Comparison of ENCODE assay signal across 24 cellular contexts in genomic region chr10:12403119-12403518, GRCh38. TPM values are rescaled to one million over a fixed set of nuclear protein-coding genes. Genes with fewer than 3 reads are reported as not detected.
"Had no signal": no experiment of that assay in that cellular context is flagged by ENCODE, and none has a peak within 500 bp of the region (broad histone marks: within the 10 kb centered on the region; RNA-seq: fewer than 3 reads in every experiment).

No MANE protein-coding gene starts in this region.

- H3K9me3 ChIP-seq: body of pancreas, breast epithelium, SJCRH30 had no signal

- DNase-seq: activated CD4-positive, alpha-beta T cell treated with anti-CD3 and anti-CD28 coated beads, Interleukin-2, amount 10 ng/mL, durations not matched to agents 24 days and 14 days; activated CD4-positive, alpha-beta T cell treated with anti-CD3 and anti-CD28 coated beads, Interleukin-2, amount 50 U/mL, for 4 hours; activated naive CD4-positive, alpha-beta T cell treated with anti-CD3 and anti-CD28 coated beads, Interleukin-2, amount 50 U/mL, for 16 hours; activated naive CD8-positive, alpha-beta T cell treated with anti-CD3 and anti-CD28 coated beads, Interleukin-2, amount 10 ng/mL, durations not matched to agents 7 days and 5 days; activated T-cell treated with anti-CD3 and anti-CD28 coated beads for 4 hours; activated T-cell treated with anti-CD3 and anti-CD28 coated beads, Interleukin-2, amount 50 U/mL, for 4 hours; amygdala; body of pancreas; Karpas-422; NCI-H1105; NCI-H1417 treated with DMSO at 0.1 percent for 48 hours; NCI-H1694 treated with DMSO at 0.1 percent for 48 hours; NCI-H2029; NCI-H345; NCI-H524 treated with DMSO at 0.1 percent for 48 hours; SHP77; SJCRH30 had no signal

- H3K4me3 ChIP-seq: body of pancreas, breast epithelium, K562, SJCRH30, SK-N-MC had no signal

- H3K27ac ChIP-seq: body of pancreas, breast epithelium, SJCRH30, SK-N-MC had no signal

- H3K27ac Mint-ChIP-seq: activated CD4-positive, alpha-beta T cell treated with anti-CD3 and anti-CD28 coated beads, Interleukin-2, amount 10 ng/mL, durations not matched to agents 24 days and 14 days; activated naive CD8-positive, alpha-beta T cell treated with anti-CD3 and anti-CD28 coated beads, Interleukin-2, amount 10 ng/mL, durations not matched to agents 7 days and 5 days; activated T-helper 1 cell treated with anti-CD3 and anti-CD28 coated beads, Interleukin-12 subunit alpha, Interleukin-12 subunit beta, Interleukin-2, Interleukin-4 antibody, amounts not matched to agents 30 ng/mL and 10 ng/mL and 1 ng/mL, durations not matched to agents 14 hours and 24 hours and 36 hours; T-helper 2 cell treated with Interferon-gamma antibody and Interleukin-4, amounts not matched to agents 5 μg/mL and 100 μg/mL, for 36 hours had no signal

- H3K4me1 ChIP-seq: breast epithelium, SJCRH30 had no signal

- ATAC-seq: activated T-cell treated with anti-CD3 and anti-CD28 coated beads, Interleukin-2, amount 50 U/mL, for 4 hours; body of pancreas; K562; Panc1 had no signal

- H3K4me3 Mint-ChIP-seq: activated CD4-positive, alpha-beta T cell treated with anti-CD3 and anti-CD28 coated beads, Interleukin-2, amount 10 ng/mL, durations not matched to agents 24 days and 14 days; activated naive CD8-positive, alpha-beta T cell treated with anti-CD3 and anti-CD28 coated beads, Interleukin-2, amount 10 ng/mL, durations not matched to agents 7 days and 5 days; activated T-cell treated with anti-CD3 and anti-CD28 coated beads, Interleukin-2, amount 50 U/mL, for 4 hours; activated T-helper 1 cell treated with anti-CD3 and anti-CD28 coated beads, Interleukin-12 subunit alpha, Interleukin-12 subunit beta, Interleukin-2, Interleukin-4 antibody, amounts not matched to agents 30 ng/mL and 10 ng/mL and 1 ng/mL, durations not matched to agents 14 hours and 24 hours and 36 hours; T-helper 2 cell treated with Interferon-gamma antibody and Interleukin-4, amounts not matched to agents 5 μg/mL and 100 μg/mL, for 36 hours had no signal

- H3K36me3 ChIP-seq: breast epithelium, SJCRH30 had no signal

- H3K27me3 ChIP-seq: body of pancreas, breast epithelium, SJCRH30 had no signal

- H3K9me3 Mint-ChIP-seq: activated CD4-positive, alpha-beta T cell treated with anti-CD3 and anti-CD28 coated beads, Interleukin-2, amount 10 ng/mL, durations not matched to agents 24 days and 14 days; activated naive CD8-positive, alpha-beta T cell treated with anti-CD3 and anti-CD28 coated beads, Interleukin-2, amount 10 ng/mL, durations not matched to agents 7 days and 5 days; activated T-cell treated with anti-CD3 and anti-CD28 coated beads, Interleukin-2, amount 50 U/mL, for 4 hours; activated T-helper 1 cell treated with anti-CD3 and anti-CD28 coated beads, Interleukin-12 subunit alpha, Interleukin-12 subunit beta, Interleukin-2, Interleukin-4 antibody, amounts not matched to agents 30 ng/mL and 10 ng/mL and 1 ng/mL, durations not matched to agents 14 hours and 24 hours and 36 hours; T-helper 2 cell treated with Interferon-gamma antibody and Interleukin-4, amounts not matched to agents 5 μg/mL and 100 μg/mL, for 36 hours had no signal

RNA-seq across cellular contexts. Expression of gene CAMK1D, which starts 53.8 kb away (rescaled TPM):
- total RNA-seq: RPMI7951 had no signal
